10 cellular contexts compared by ENCODE assay signal in the genomic region with DNA sequence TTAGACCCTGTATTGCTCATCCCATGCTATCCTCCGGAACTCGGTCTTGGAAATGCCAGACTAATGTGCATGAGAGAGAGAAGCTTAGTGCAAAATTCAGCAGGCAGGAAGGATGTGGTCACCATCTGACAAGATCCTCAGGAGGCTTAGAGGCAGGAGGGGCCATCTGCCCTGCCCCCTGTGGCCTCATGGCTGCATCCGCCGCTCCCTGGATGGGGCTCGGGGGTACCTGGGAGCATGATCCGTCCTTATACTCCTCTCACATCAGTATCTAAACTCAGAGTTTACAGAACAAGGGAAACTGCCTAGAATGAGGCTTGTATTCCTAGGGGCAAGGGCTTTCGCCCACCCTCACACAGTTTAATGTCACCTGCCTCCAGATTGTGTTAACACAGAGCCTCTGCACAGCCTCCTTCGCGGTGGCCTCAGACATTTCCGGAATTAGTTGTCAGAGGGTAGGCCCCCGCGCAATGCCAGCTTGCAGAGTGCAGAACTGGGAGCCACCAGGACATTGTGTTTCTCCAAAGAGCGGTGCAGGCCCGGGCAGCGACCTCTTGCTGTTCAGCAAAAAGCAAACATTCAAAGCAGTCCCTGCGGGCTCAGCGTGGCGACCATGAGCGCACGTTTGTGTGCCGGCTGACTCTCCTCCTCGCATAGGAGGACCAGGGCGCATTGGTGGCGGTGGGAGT. TPM values are rescaled to one million over a fixed set of nuclear protein-coding genes. Genes with fewer than 3 reads are reported as not detected.
DNase-seq lines count a peak whose midpoint lies in the region; ATAC-seq, FAIRE-seq and TF ChIP-seq lines count a peak whose summit lies in the region.
"Had no signal": no experiment of that assay in that cellular context is flagged by ENCODE, and none has a peak within 500 bp of the region (broad histone marks: within the 10 kb centered on the region; RNA-seq: fewer than 3 reads in every experiment).

No MANE protein-coding gene starts in this region.

- no peak overlapping the region for H2BK20ac ChIP-seq in H1 (ENCODE audit: low read length)

- no peak overlapping the region for H2BK120ac ChIP-seq in H1 (replicated peaks; ENCODE audit: low read depth, low read length)

- peak; percentile 75 for ATAC-seq in HG03457 (IDR thresholded peaks at IDR 0.05; ENCODE audit: unreplicated experiment)
- ATAC-seq in thoracic aorta (ENCODE audit: insufficient number of reproducible peaks, low FRiP score, low read depth): no peak
- ATAC-seq in GM19397 (IDR thresholded peaks at IDR 0.05; ENCODE audit: unreplicated experiment): no peak
- no peak for ATAC-seq in HG02571 (IDR thresholded peaks at IDR 0.05; ENCODE audit: unreplicated experiment)

- H3K23ac ChIP-seq in H1 (ENCODE audit: insufficient read length): no peak overlapping the region

- no peak overlapping the region for H4K91ac ChIP-seq in H1 (replicated peaks; ENCODE audit: insufficient read length, low read length)

- H3K9ac ChIP-seq in H1 (replicated peaks in 1 of 4; ENCODE audit: extremely low read depth in 1 of 4, low read depth in 3 of 4, low read length in 3 of 4): no peak overlapping the region

- H3K36me3 Mint-ChIP-seq in CD14-positive monocyte: no peaks in the 10 kb centered on the region

- no peak overlapping the region for H2BK15ac ChIP-seq in H1 (ENCODE audit: low read length)

- no peak overlapping the region for H3K18ac ChIP-seq in H1 (ENCODE audit: extremely low read depth, low read length)

- H4K8ac ChIP-seq in H1 (ENCODE audit: extremely low read depth, insufficient read depth, low read length): peak overlapping the region; percentile 73; the same call in 1 of the 2 replicates

- H3K27me3 ChIP-seq in H1 (replicated peaks in 1 of 4; ENCODE audit: control insufficient read depth in 3 of 4, extremely low read depth in 1 of 4, insufficient read depth in 3 of 4, low read length in 3 of 4): no peaks in the 10 kb centered on the region
- H3K27me3 ChIP-seq in thoracic aorta (replicated peaks; ENCODE audit: insufficient read depth): no peaks in the 10 kb centered on the region

- H3K27ac Mint-ChIP-seq in CD14-positive monocyte: peak overlapping the region in 1 of 7 donors; percentile 13

- H3K79me2 ChIP-seq in H1 (ENCODE audit: control insufficient read depth in 1 of 2, insufficient read depth in 2 of 2, low read length in 2 of 2): no peaks in the 10 kb centered on the region

- H3K56ac ChIP-seq in H1 (replicated peaks; ENCODE audit: insufficient read length, low read depth, low read length): no peak overlapping the region

- 89% methylated on average over 24 of the region's 24 CpGs; no CpG with 5 or more reads in 1 of the 2 experiments for WGBS in H1 (ENCODE audit: extremely low coverage in 1 of 2, insufficient coverage in 1 of 2, insufficient read length in 1 of 2, insufficient replicate concordance in 2 of 2, low coverage in 1 of 2, low lambda C conversion rate in 2 of 2, missing lambda C conversion rate in 1 of 2), 2 experiments

- H4K5ac ChIP-seq in H1 (ENCODE audit: insufficient read length, low read depth, low read length): no peak overlapping the region

- H3K4me3 Mint-ChIP-seq in CD14-positive monocyte: peak overlapping the region; percentile 53 to 80

- H3K4me3 ChIP-seq in H1 (ENCODE audit: extremely low read depth in 1 of 4, insufficient read depth in 2 of 4, low read depth in 3 of 4, low read length in 4 of 4) (no peak overlapping the region; a peak in 1 of 8 replicates), thoracic aorta (peak overlapping the region; percentile 11)
- H3K4me3 ChIP-seq: heart right ventricle, SK-N-MC had no signal

- 0 out of 2 replicates have a peak, but pooled peaks cover 2% of the 10 kb centered on the region for H3K23me2 ChIP-seq in H1 (ENCODE audit: low read depth, low read length)

- H3K4me1 ChIP-seq in H1 (replicated peaks in 1 of 4; ENCODE audit: control insufficient read depth in 3 of 4, insufficient read depth in 4 of 4, low read length in 3 of 4): no peaks in the 10 kb centered on the region
- peaks cover 0 to 3% of the 10 kb centered on the region in 2 donors for H3K4me1 ChIP-seq in thoracic aorta (ENCODE audit: control insufficient read depth in 1 of 2, low read depth in 2 of 2)

- H3K36me3 ChIP-seq in H1 (ENCODE audit: control insufficient read depth in 2 of 4, insufficient read depth in 4 of 4, low read length in 3 of 4) (no peaks in the 10 kb centered on the region; a peak in 1 of 8 replicates), thoracic aorta (no peaks in the 10 kb centered on the region)
- H3K36me3 ChIP-seq: heart right ventricle had no signal

- DNase-seq in CD14-positive monocyte (ENCODE audit: low spot score) (no peak), H1 (ENCODE audit: low read depth in 1 of 2, low spot score in 2 of 2) (no peak), thoracic aorta (ENCODE audit: low spot score) (no peak), DMS 273 (lab: John Stamatoyannopoulos, UW; ENCODE audit: unreplicated experiment) (no peak)
- DNase-seq: heart right ventricle had no signal

- H2BK12ac ChIP-seq in H1 (ENCODE audit: low read depth, low read length): no peak overlapping the region

- H3K27ac ChIP-seq in VCaP (no peak overlapping the region), H1 (ENCODE audit: low read depth, low read length) (no peak overlapping the region), thoracic aorta (no peak overlapping the region)
- H3K27ac ChIP-seq: heart right ventricle, SK-N-MC had no signal

- H3K4me1 Mint-ChIP-seq in CD14-positive monocyte: peaks cover 23% of the 10 kb centered on the region

- TF ChIP-seq RAD21 in H1 (IDR thresholded peaks at IDR 0.05 in 1 of 2, conservative IDR thresholded peaks at IDR 0.05 in 1 of 2; ENCODE audit: low read depth in 2 of 2, low read length in 2 of 2): no peak

- CTCF ChIA-PET in H1 (lab: Charles Lee; ENCODE audit: partially characterized antibody): interaction anchor here (1.3 to 5.8 kb wide), 4 partner anchors 15 to 209 kb away, joined by 3 to 38 read pairs (median 5); no protein-coding TSS in a partner anchor

- H3K9me3 ChIP-seq in H1 (ENCODE audit: insufficient read depth in 2 of 2, low read depth in 1 of 2, low read length in 1 of 2): peaks cover 0 to 6% of the 10 kb centered on the region in 2 experiments; a peak in 1 of 4 replicates
- no peaks in the 10 kb centered on the region for H3K9me3 ChIP-seq in thoracic aorta
- H3K9me3 ChIP-seq: heart right ventricle had no signal

- intact Hi-C loops in CD14-positive monocyte (cut with micrococcal nuclease): no loop called here

- H2AK5ac ChIP-seq in H1 (ENCODE audit: low read depth, low read length): no peak overlapping the region

- no peak for TF ChIP-seq POLR2A in H1 (IDR thresholded peaks at IDR 0.05; ENCODE audit: control extremely low read depth in 1 of 2, low read depth in 2 of 2, low read length in 2 of 2)

- no peak for FAIRE-seq in H1 (lab: Jason Lieb, UNC)

- peak overlapping the region; percentile 18; the same call in 1 of the 2 replicates for H2AFZ ChIP-seq in H1 (ENCODE audit: low read length)

- no peak overlapping the region for H2BK5ac ChIP-seq in H1 (ENCODE audit: low read depth, low read length)

- no peaks in the 10 kb centered on the region for H3K79me1 ChIP-seq in H1 (ENCODE audit: low read depth, low read length)

- H3K9me3 Mint-ChIP-seq in CD14-positive monocyte: peaks cover 0 to 3% (median 0%) of the 10 kb centered on the region in 7 donors

- peaks cover 0 to 4% (median 0%) of the 10 kb centered on the region in 3 donors for H3K27me3 Mint-ChIP-seq in CD14-positive monocyte (ENCODE audit: low read depth in 3 of 3)

- no peak overlapping the region for H3K4me2 ChIP-seq in H1 (ENCODE audit: insufficient read depth in 1 of 2, low read depth in 2 of 2, low read length in 2 of 2)

- no peak for TF ChIP-seq EP300 in H1 (IDR thresholded peaks at IDR 0.05; ENCODE audit: borderline replicate concordance in 1 of 2, low read depth in 2 of 2, low read length in 2 of 2)

- no peak overlapping the region for H3K14ac ChIP-seq in H1 (ENCODE audit: insufficient read length)

- TF ChIP-seq CTCF in CD14-positive monocyte (IDR thresholded peaks at IDR 0.05) (no peak), VCaP (conservative IDR thresholded peaks at IDR 0.05) (peak; percentile 14; the same call in 1 of the 2 replicates), H1 (IDR thresholded peaks at IDR 0.05; ENCODE audit: control extremely low read depth in 1 of 3, insufficient read depth in 1 of 3, low read depth in 1 of 3, low read length in 3 of 3) (no peak), thoracic aorta (IDR thresholded peaks at IDR 0.05) (no peak)

- no peaks in the 10 kb centered on the region for H4K20me1 ChIP-seq in H1 (replicated peaks in 1 of 2; ENCODE audit: control insufficient read depth in 1 of 2, insufficient read depth in 2 of 2, low read length in 2 of 2)

- POLR2A ChIA-PET in H1 (lab: Charles Lee; ENCODE audit: partially characterized antibody): no interaction called here

- H3K4ac ChIP-seq in H1 (replicated peaks; ENCODE audit: insufficient read length, low read depth, low read length): no peak overlapping the region

TF ChIP-seq in H1, 55 proteins besides CTCF, POLR2A, EP300 and RAD21 (continues in another document):
- TF ChIP-seq, protein P1, sequence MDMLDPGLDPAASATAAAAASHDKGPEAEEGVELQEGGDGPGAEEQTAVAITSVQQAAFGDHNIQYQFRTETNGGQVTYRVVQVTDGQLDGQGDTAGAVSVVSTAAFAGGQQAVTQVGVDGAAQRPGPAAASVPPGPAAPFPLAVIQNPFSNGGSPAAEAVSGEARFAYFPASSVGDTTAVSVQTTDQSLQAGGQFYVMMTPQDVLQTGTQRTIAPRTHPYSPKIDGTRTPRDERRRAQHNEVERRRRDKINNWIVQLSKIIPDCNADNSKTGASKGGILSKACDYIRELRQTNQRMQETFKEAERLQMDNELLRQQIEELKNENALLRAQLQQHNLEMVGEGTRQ (IDR thresholded peaks at IDR 0.05; ENCODE audit: low read length): no peak
- no peak for TF ChIP-seq JUND (IDR thresholded peaks at IDR 0.05; ENCODE audit: low read length)
- TF ChIP-seq CEBPB (IDR thresholded peaks at IDR 0.05; ENCODE audit: low read depth, low read length): no peak
- TF ChIP-seq GTF2F1 (IDR thresholded peaks at IDR 0.05; ENCODE audit: borderline replicate concordance, low read depth, low read length): no peak
- TF ChIP-seq POLR2AphosphoS5 (IDR thresholded peaks at IDR 0.05; ENCODE audit: low read depth, low read length): no peak
- TF ChIP-seq RBBP5 (IDR thresholded peaks at IDR 0.05; ENCODE audit: borderline replicate concordance, low read depth, low read length): no peak
- no peak for TF ChIP-seq HDAC6 (IDR thresholded peaks at IDR 0.05; ENCODE audit: low read depth, low read length)

RNA-seq across cellular contexts. Expression of a gene that starts 39.2 kb away (rescaled TPM):
- polyA plus RNA-seq in CD14-positive monocyte: not detected
- total RNA-seq in H1 (2021; fragmentation: NEBNext Ultra II Directional; extraction: Animal tissue kit (Norgen Biotek cat#: 25700)): 0.15 TPM in 2 replicates
- 0.27 and 0.53 TPM in 2 replicates for polyA plus RNA-seq in H1 (2011; rRNA removed)
- polyA plus RNA-seq in H1 (2011; cell fraction: cytosol; rRNA removed): 0.21 TPM
- 0.53 TPM for polyA plus RNA-seq in H1 (2011; cell fraction: nucleus; rRNA removed)
- 0.10 to 0.15 TPM (median 0.12 TPM) in 4 replicates for polyA plus RNA-seq in H1 (2012, experiment 1 of 2)
- polyA plus RNA-seq in H1 (2012, experiment 2 of 2): 0.08 TPM
- polyA plus RNA-seq in H1 (2013, experiment 1 of 2): 0.08 TPM
- 0.09 TPM for polyA plus RNA-seq in H1 (2013, experiment 2 of 2)
- 0.06 and 0.22 TPM in 2 replicates for polyA minus RNA-seq in H1 (2011; rRNA and poly(A)+ RNA removed)
- not detected for polyA minus RNA-seq in H1 (2011; cell fraction: cytosol; rRNA and poly(A)+ RNA removed)
- 0.40 TPM for polyA minus RNA-seq in H1 (2011; cell fraction: nucleus; rRNA and poly(A)+ RNA removed)
- 1 to 10 TPM in 1 of 2 donors, not detected in 1; 1.2 TPM for total RNA-seq in thoracic aorta
